In the genomic region with DNA sequence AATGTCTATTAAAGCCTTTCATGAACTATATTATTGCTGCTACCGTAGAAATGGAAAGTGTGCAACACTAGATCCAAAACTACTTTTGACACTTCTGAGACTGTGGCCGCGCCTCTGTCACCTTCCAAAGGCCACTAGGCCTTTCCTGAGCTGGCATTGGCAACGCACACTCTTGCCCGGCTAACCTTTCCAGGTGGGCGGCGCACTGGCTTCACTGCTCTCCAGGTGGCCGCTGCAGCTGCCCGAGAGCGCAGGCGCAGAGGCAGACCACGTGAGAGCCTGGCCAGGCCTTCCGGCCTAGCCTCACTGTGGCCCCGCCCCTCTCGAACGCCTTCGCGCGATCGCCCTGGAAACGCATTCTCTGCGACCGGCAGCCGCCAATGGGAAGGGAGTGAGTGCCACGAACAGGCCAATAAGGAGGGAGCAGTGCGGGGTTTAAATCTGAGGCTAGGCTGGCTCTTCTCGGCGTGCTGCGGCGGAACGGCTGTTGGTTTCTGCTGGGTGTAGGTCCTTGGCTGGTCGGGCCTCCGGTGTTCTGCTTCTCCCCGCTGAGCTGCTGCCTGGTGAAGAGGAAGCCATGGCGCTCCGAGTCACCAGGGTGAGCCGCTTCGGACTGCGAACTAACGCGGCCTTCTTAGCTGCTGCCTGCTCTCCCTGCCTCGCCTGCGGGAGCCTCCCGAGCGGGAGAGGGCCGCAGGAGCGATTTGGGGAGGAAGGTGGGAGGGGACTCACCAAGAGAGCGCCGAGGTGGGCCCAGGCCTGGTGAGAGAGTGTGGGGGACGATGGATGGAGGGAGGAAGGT, we compare ENCODE assay signal across 8 cellular contexts. TPM values are rescaled to one million over a fixed set of nuclear protein-coding genes. Genes with fewer than 3 reads are reported as not detected.
A peak's percentile ranks its signal among the peaks of the same experiment; 100 is the strongest.
DNase-seq lines count a peak whose midpoint lies in the region; ATAC-seq, FAIRE-seq and TF ChIP-seq lines count a peak whose summit lies in the region.

A gene (plus strand): TSS at position 465 of the 802 bp plus-strand sequence. CDS start 113 bp downstream, at position 578.

- H3K4me1 Mint-ChIP-seq in T-helper 2 cell treated with Interferon-gamma antibody and Interleukin-4, amounts not matched to agents 5 μg/mL and 100 μg/mL, for 36 hours (ENCODE audit: low read depth), result peaks cover 30% of the 10 kb centered on the region
- peaks cover 8% of the 10 kb centered on the region for H3K4me1 Mint-ChIP-seq in astrocyte (ENCODE audit: low read depth, unreplicated experiment)

- peaks cover 43% of the 10 kb centered on the region for H3K79me2 ChIP-seq in astrocyte (ENCODE audit: insufficient read depth, low read length)

- peak within 1 kb of the TSS; percentile 94 for H3K4me3 Mint-ChIP-seq in T-helper 2 cell treated with Interferon-gamma antibody and Interleukin-4, amounts not matched to agents 5 μg/mL and 100 μg/mL, for 36 hours
- H3K4me3 Mint-ChIP-seq in astrocyte (ENCODE audit: unreplicated experiment), result peak within 1 kb of the TSS; percentile 91

- H3K9me3 ChIP-seq in astrocyte (ENCODE audit: insufficient read depth, low read depth, low read length) (no peaks in the 10 kb centered on the region), right cardiac atrium (ENCODE audit: control insufficient read depth, low read length) (no peaks in the 10 kb centered on the region), vagina (no peaks in the 10 kb centered on the region)

- H3K27ac Mint-ChIP-seq in T-helper 2 cell treated with Interferon-gamma antibody and Interleukin-4, amounts not matched to agents 5 μg/mL and 100 μg/mL, for 36 hours, result peak within 1 kb of the TSS; percentile 93
- H3K27ac Mint-ChIP-seq in astrocyte (ENCODE audit: unreplicated experiment), result peak within 1 kb of the TSS; percentile 83

- peak; percentile 96 for ATAC-seq in GM18508 (IDR thresholded peaks at IDR 0.05; ENCODE audit: insufficient read depth, unreplicated experiment)
- peak; percentile 99 for ATAC-seq in HG02981 (IDR thresholded peaks at IDR 0.05; ENCODE audit: unreplicated experiment)
- peak; percentile 100 for ATAC-seq in right cardiac atrium

- H3K4me1 ChIP-seq in astrocyte (ENCODE audit: insufficient read depth, low read length), result peaks cover 8% of the 10 kb centered on the region
- H3K4me1 ChIP-seq in right cardiac atrium (ENCODE audit: control insufficient read depth, insufficient read depth, low read length), result no peaks in the 10 kb centered on the region
- H3K4me1 ChIP-seq in vagina, result peaks cover 9% of the 10 kb centered on the region

- H3K27ac ChIP-seq in astrocyte (ENCODE audit: low read depth, low read length) (peak within 1 kb of the TSS; percentile 74), right cardiac atrium (ENCODE audit: low read length) (peak within 1 kb of the TSS; percentile 47), vagina (peak within 1 kb of the TSS; percentile 53)

- peaks cover 4% of the 10 kb centered on the region for H4K20me1 ChIP-seq in astrocyte (ENCODE audit: insufficient read depth, low read length)

- FAIRE-seq in astrocyte (lab: Jason Lieb, UNC), result peak; percentile 43

- H3K9me3 Mint-ChIP-seq in T-helper 2 cell treated with Interferon-gamma antibody and Interleukin-4, amounts not matched to agents 5 μg/mL and 100 μg/mL, for 36 hours, result no peaks in the 10 kb centered on the region
- H3K9me3 Mint-ChIP-seq in astrocyte (ENCODE audit: unreplicated experiment), result peaks cover 2% of the 10 kb centered on the region

- H3K36me3 ChIP-seq in astrocyte (ENCODE audit: insufficient read depth, low read length) (peaks cover 10% of the 10 kb centered on the region), vagina (no peaks in the 10 kb centered on the region)

- H3K27me3 ChIP-seq in astrocyte (ENCODE audit: insufficient read depth, low read length), result no peaks in the 10 kb centered on the region
- H3K27me3 ChIP-seq in right cardiac atrium (ENCODE audit: control insufficient read depth, insufficient read depth), result no peaks in the 10 kb centered on the region
- no peaks in the 10 kb centered on the region for H3K27me3 ChIP-seq in vagina

- TF ChIP-seq POLR2A in vagina (IDR thresholded peaks at IDR 0.05), result no peak

- WGBS in right cardiac atrium, result 2% methylated on average over 50 of the region's 50 CpGs

- H3K36me3 Mint-ChIP-seq in T-helper 2 cell treated with Interferon-gamma antibody and Interleukin-4, amounts not matched to agents 5 μg/mL and 100 μg/mL, for 36 hours (ENCODE audit: low read depth), result peaks cover 43% of the 10 kb centered on the region
- peaks cover 3% of the 10 kb centered on the region for H3K36me3 Mint-ChIP-seq in astrocyte (ENCODE audit: low read depth, unreplicated experiment)

- intact Hi-C loops in right cardiac atrium (cut with DNase I), result loop anchor here in 1 of 4 donors (10.0 kb wide), 1 partner anchor 58 kb away; no protein-coding TSS in a partner anchor
- intact Hi-C loops in vagina (cut with DNase I), result no loop called here

- H3K4me3 ChIP-seq in astrocyte (ENCODE audit: insufficient read depth, low read depth, low read length), result peak within 1 kb of the TSS; percentile 71
- H3K4me3 ChIP-seq in right cardiac atrium (ENCODE audit: low read length), result peak within 1 kb of the TSS; percentile 69
- peak within 1 kb of the TSS; percentile 61 to 62 for H3K4me3 ChIP-seq in vagina

- peak within 1 kb of the TSS; percentile 84 for H2AFZ ChIP-seq in astrocyte (ENCODE audit: low read depth, low read length)

- peak; percentile 98 for DNase-seq in NCI-H2029 (lab: John Stamatoyannopoulos, UW)
- DNase-seq in T-helper 2 cell treated with Interferon-gamma antibody and Interleukin-4, amounts not matched to agents 5 μg/mL and 100 μg/mL, for 36 hours (ENCODE audit: low spot score), result peak; percentile 99
- peak; percentile 88 for DNase-seq in astrocyte (ENCODE audit: low read depth)
- DNase-seq in right cardiac atrium, result peak; percentile 98 to 99 (median 99)
- DNase-seq in putamen (ENCODE audit: low spot score), result peak; percentile 97
- peak; percentile 94 to 98 for DNase-seq in vagina (ENCODE audit: extremely low spot score in 2 of 2)

- peak within 1 kb of the TSS; percentile 83 for H3K9ac ChIP-seq in astrocyte (ENCODE audit: low read length)

- peak within 1 kb of the TSS; percentile 89 for H3K4me2 ChIP-seq in astrocyte (ENCODE audit: low read length)

- TF ChIP-seq CTCF in astrocyte (IDR thresholded peaks at IDR 0.05; ENCODE audit: insufficient read depth, low read depth, low read length) (no peak), vagina (IDR thresholded peaks at IDR 0.05) (no peak)

- H3K27me3 Mint-ChIP-seq in T-helper 2 cell treated with Interferon-gamma antibody and Interleukin-4, amounts not matched to agents 5 μg/mL and 100 μg/mL, for 36 hours (ENCODE audit: low read depth), result no peaks in the 10 kb centered on the region
- H3K27me3 Mint-ChIP-seq in astrocyte (ENCODE audit: low read depth, unreplicated experiment), result no peaks in the 10 kb centered on the region

RNA-seq across cellular contexts. Expression of the gene that starts here (rescaled TPM):
- 34.2 and 49.8 TPM in 2 replicates for total RNA-seq in astrocyte
- total RNA-seq in right cardiac atrium, result 1 to 10 TPM; 1.4 to 6.4 (median 3.8) TPM
- 2.8 TPM for polyA plus RNA-seq in right cardiac atrium
- total RNA-seq in vagina, result 14.0 TPM

Comparison
In these comparisons a context has a peak if more than half of its experiments do, and no peak if none do; other contexts are left out.
1. Peak in every context shown above with its lines: DNase-seq, ATAC-seq, H3K4me3 ChIP-seq and H3K27ac ChIP-seq.